In genomic region chr14:75069811-75070145, GRCh38 we compare ENCODE assay signal across 8 cellular contexts. TPM values are rescaled to one million over a fixed set of nuclear protein-coding genes. Genes with fewer than 3 reads are reported as not detected.
DNase-seq lines count a peak whose midpoint lies in the region; ATAC-seq lines count a peak whose summit lies in the region.

No MANE protein-coding gene starts in this region.

- peaks cover 19 to 39% (median 32%) of the 10 kb centered on the region in 11 experiments for H3K27me3 ChIP-seq in BLaER1 treated with 17β-estradiol and CSF1 and Interleukin-3, amounts not matched to agents 10 nM and 100 nM
- no peaks in the 10 kb centered on the region for H3K27me3 ChIP-seq in endocrine pancreas (ENCODE audit: control insufficient read depth, insufficient read depth, low read length)
- H3K27me3 ChIP-seq in naive thymus-derived CD4-positive, alpha-beta T cell (ENCODE audit: control insufficient read depth in 2 of 2, insufficient read depth in 2 of 2, low read length in 2 of 2), result no peaks in the 10 kb centered on the region

- peak overlapping the region; percentile 66 to 92 (median 85); a peak in 21 of 22 replicates for H3K4me2 ChIP-seq in BLaER1 treated with 17β-estradiol and CSF1 and Interleukin-3, amounts not matched to agents 10 nM and 100 nM

- intact Hi-C loops in naive thymus-derived CD4-positive, alpha-beta T cell (cut with micrococcal nuclease), result loop anchor here in 1 of 2 donors (2.0 to 5.0 kb wide), 2 partner anchors 19 to 122 kb away; partner anchors contain the start of gene MLH3

- POLR2A ChIA-PET in naive thymus-derived CD4-positive, alpha-beta T cell (lab: Charles Lee), result interaction anchor here (0.7 kb wide), 1 partner anchor 22 kb away, joined by 3 read pairs; no protein-coding TSS in a partner anchor

- peak overlapping the region in 5 of 10 donors; percentile 52 to 82 (median 72) for H3K4me3 Mint-ChIP-seq in naive thymus-derived CD4-positive, alpha-beta T cell

- no peaks in the 10 kb centered on the region for H3K36me3 ChIP-seq in BLaER1 treated with 17β-estradiol and CSF1 and Interleukin-3, amounts not matched to agents 10 nM and 100 nM
- no peaks in the 10 kb centered on the region for H3K36me3 ChIP-seq in endocrine pancreas (ENCODE audit: control insufficient read depth, insufficient read depth, low read length)
- no peaks in the 10 kb centered on the region for H3K36me3 ChIP-seq in naive thymus-derived CD4-positive, alpha-beta T cell (ENCODE audit: control insufficient read depth in 2 of 3, insufficient read depth in 3 of 3, low read length in 3 of 3)

- peaks cover 12 to 33% (median 17%) of the 10 kb centered on the region in 10 experiments for H3K4me1 ChIP-seq in BLaER1 treated with 17β-estradiol and CSF1 and Interleukin-3, amounts not matched to agents 10 nM and 100 nM
- peaks cover 4% of the 10 kb centered on the region for H3K4me1 ChIP-seq in endocrine pancreas (ENCODE audit: control insufficient read depth, insufficient read depth, low read length)
- H3K4me1 ChIP-seq in naive thymus-derived CD4-positive, alpha-beta T cell (ENCODE audit: control insufficient read depth in 2 of 2, insufficient read depth in 2 of 2, low read length in 2 of 2), result peaks cover 7 to 8% of the 10 kb centered on the region in 2 donors

- peak overlapping the region in 6 of 10 experiments; percentile 45 to 63 (median 52); a peak in 9 of 20 replicates for H3K4me3 ChIP-seq in BLaER1 treated with 17β-estradiol and CSF1 and Interleukin-3, amounts not matched to agents 10 nM and 100 nM
- H3K4me3 ChIP-seq in endocrine pancreas (ENCODE audit: control insufficient read depth, insufficient read depth, low read length), result peak overlapping the region; percentile 22
- H3K4me3 ChIP-seq in naive thymus-derived CD4-positive, alpha-beta T cell (ENCODE audit: low read length), result peak overlapping the region; percentile 69

- peaks cover 0 to 12% (median 5%) of the 10 kb centered on the region in 7 donors for H3K4me1 Mint-ChIP-seq in naive thymus-derived CD4-positive, alpha-beta T cell

- H3K27ac Mint-ChIP-seq in naive thymus-derived CD4-positive, alpha-beta T cell, result peak overlapping the region in 1 of 9 donors; percentile 81

- H3K9me3 Mint-ChIP-seq in naive thymus-derived CD4-positive, alpha-beta T cell, result no peaks in the 10 kb centered on the region

- no peaks in the 10 kb centered on the region for H3K9me3 ChIP-seq in BLaER1 treated with 17β-estradiol and CSF1 and Interleukin-3, amounts not matched to agents 10 nM and 100 nM (replicated peaks in 1 of 11)
- no peaks in the 10 kb centered on the region for H3K9me3 ChIP-seq in endocrine pancreas (ENCODE audit: control insufficient read depth, low read length)
- no peaks in the 10 kb centered on the region for H3K9me3 ChIP-seq in naive thymus-derived CD4-positive, alpha-beta T cell (ENCODE audit: control insufficient read depth in 2 of 3, low read length in 3 of 3)

- peaks cover 0 to 3% (median 0%) of the 10 kb centered on the region in 5 donors for H3K27me3 Mint-ChIP-seq in naive thymus-derived CD4-positive, alpha-beta T cell

- peak overlapping the region in 1 of 11 experiments; percentile 64; a peak in 4 of 22 replicates for H3K9ac ChIP-seq in BLaER1 treated with 17β-estradiol and CSF1 and Interleukin-3, amounts not matched to agents 10 nM and 100 nM
- peak overlapping the region; percentile 55 for H3K9ac ChIP-seq in endocrine pancreas (ENCODE audit: control insufficient read depth, insufficient read depth, low read length)

- H4K20me1 ChIP-seq in BLaER1 treated with 17β-estradiol and CSF1 and Interleukin-3, amounts not matched to agents 10 nM and 100 nM, result no peaks in the 10 kb centered on the region

- DNase-seq in NCI-H2107 treated with DMSO at 0.1 percent for 48 hours (lab: John Stamatoyannopoulos, UW; ENCODE audit: unreplicated experiment) (peak; percentile 95), DMS 273 (lab: John Stamatoyannopoulos, UW; ENCODE audit: unreplicated experiment) (no peak)
- DNase-seq in naive thymus-derived CD4-positive, alpha-beta T cell, result no peak
- no peak for DNase-seq in stimulated activated CD4-positive, alpha-beta T cell treated with anti-CD3 and anti-CD28 coated beads, Interleukin-2, amount 100 ng/mL, for 24 hours

- H3K36me3 Mint-ChIP-seq in naive thymus-derived CD4-positive, alpha-beta T cell, result peaks cover 0 to under 1% (median 0%) of the 10 kb centered on the region in 5 donors

- H3K27ac ChIP-seq in BLaER1 treated with 17β-estradiol and CSF1 and Interleukin-3, amounts not matched to agents 10 nM and 100 nM, result peak overlapping the region in 1 of 11 experiments; percentile 65; a peak in 3 of 22 replicates
- H3K27ac ChIP-seq in naive thymus-derived CD4-positive, alpha-beta T cell (ENCODE audit: low read depth, low read length), result peak overlapping the region; percentile 46

- CTCF ChIA-PET in naive thymus-derived CD4-positive, alpha-beta T cell (lab: Charles Lee), result no interaction called here

- no peak for ATAC-seq in naive thymus-derived CD4-positive, alpha-beta T cell
- ATAC-seq in HG02938 (IDR thresholded peaks at IDR 0.05; ENCODE audit: unreplicated experiment) (no peak), HG02623 (IDR thresholded peaks at IDR 0.05; ENCODE audit: unreplicated experiment) (no peak)

RNA-seq across cellular contexts. Expression of gene ZC2HC1C, which starts 0.3 kb away (rescaled TPM):
- 1 to 10 TPM in 1 of 5 experiments, not detected in 4; 1.7 TPM for total RNA-seq in naive thymus-derived CD4-positive, alpha-beta T cell
- polyA plus RNA-seq in naive thymus-derived CD4-positive, alpha-beta T cell, result under 1 TPM; 0.30 to 0.41 TPM

RNA-seq across cellular contexts. Expression of gene ACYP1, which starts 6.0 kb away (rescaled TPM):
- total RNA-seq in naive thymus-derived CD4-positive, alpha-beta T cell, result 10 to 100 TPM; 11.8 to 39.5 (median 31.2) TPM
- 10 to 100 TPM; 17.5 to 17.9 TPM for polyA plus RNA-seq in naive thymus-derived CD4-positive, alpha-beta T cell

RNA-seq across cellular contexts. Expression of gene MLH3, which starts 18.5 kb away (rescaled TPM):
- total RNA-seq in naive thymus-derived CD4-positive, alpha-beta T cell, result 10 to 100 TPM; 19.9 to 26.7 (median 20.5) TPM
- polyA plus RNA-seq in naive thymus-derived CD4-positive, alpha-beta T cell, result 10 to 100 TPM; 11.4 to 15.6 TPM

RNA-seq across cellular contexts. Expression of gene NEK9, which starts 57.1 kb away (rescaled TPM):
- total RNA-seq in naive thymus-derived CD4-positive, alpha-beta T cell, result 100 to 1,000 TPM in 2 of 5 experiments, 10 to 100 TPM in 3; 81.7 to 141 (median 84.7) TPM
- 10 to 100 TPM; 16.6 to 17.2 TPM for polyA plus RNA-seq in naive thymus-derived CD4-positive, alpha-beta T cell
